8 cellular contexts compared by ENCODE assay signal in the genomic region with DNA sequence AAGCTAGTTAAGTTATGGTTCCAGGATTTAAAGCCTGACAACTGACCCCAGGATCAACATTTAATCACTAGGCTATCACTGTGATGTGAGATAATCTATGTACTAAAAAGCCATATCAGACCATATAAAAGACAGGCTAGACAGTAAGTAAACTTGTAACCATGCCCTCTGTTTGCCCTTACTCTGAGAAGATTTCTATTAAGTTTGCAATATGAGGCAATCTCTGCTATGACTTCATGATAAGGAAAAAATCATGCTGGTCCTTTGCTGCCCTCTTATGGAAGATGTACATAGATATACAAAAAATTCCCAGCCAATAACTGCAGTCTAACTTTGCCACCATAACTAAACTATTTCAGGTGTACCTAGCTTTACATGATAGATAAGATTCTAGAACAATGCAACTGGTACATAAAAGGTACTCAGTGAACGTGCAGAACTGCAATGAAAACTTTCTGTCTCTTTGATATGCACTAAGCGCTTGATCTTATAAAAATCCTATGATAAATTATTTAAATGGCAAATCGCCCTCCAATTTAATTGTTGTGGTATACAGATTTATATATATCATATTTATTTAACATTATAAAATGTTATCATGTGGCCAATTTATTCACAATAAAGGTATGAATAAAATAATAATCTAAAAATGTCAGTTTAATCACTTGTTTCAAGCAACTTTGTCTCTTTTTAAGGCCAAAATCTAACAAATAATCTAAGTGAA.
DNase-seq lines count a peak whose midpoint lies in the region; ATAC-seq and TF ChIP-seq lines count a peak whose summit lies in the region.

No MANE protein-coding gene starts in this region.

- peaks cover 7% of the 10 kb centered on the region for H3K9me3 Mint-ChIP-seq in osteocyte (ENCODE audit: unreplicated experiment)

- ATAC-seq in SK-N-SH treated with all-trans-retinoic acid at 6 μM for 48 hours: peak; percentile 91
- no peak for ATAC-seq in GM18502 (IDR thresholded peaks at IDR 0.05; ENCODE audit: poor library complexity, unreplicated experiment)

- no peaks in the 10 kb centered on the region for H3K9me2 ChIP-seq in MM.1S (replicated peaks; ENCODE audit: insufficient read depth, low read length)

- no peak overlapping the region for H3K4me3 Mint-ChIP-seq in osteocyte (ENCODE audit: unreplicated experiment)

- peaks cover 3% of the 10 kb centered on the region; the same call in 1 of the 2 replicates for H3F3A ChIP-seq in MM.1S (ENCODE audit: insufficient read depth, low read length)

- H3K4me3 ChIP-seq in MM.1S (ENCODE audit: low read length) (no peak overlapping the region), esophagus muscularis mucosa (no peak overlapping the region), MG63 (no peak overlapping the region)

- TF ChIP-seq CTCF in MM.1S (IDR thresholded peaks at IDR 0.05; ENCODE audit: low read length) (peak; percentile 61), esophagus muscularis mucosa (IDR thresholded peaks at IDR 0.05) (peak; percentile 51 to 55 (median 52)), osteocyte (IDR thresholded peaks at IDR 0.05) (peak; percentile 71)

- DNase-seq in NCI-H2081 (lab: John Stamatoyannopoulos, UW) (peak; percentile 35 to 62), NCI-H2081 treated with DMSO at 0.1 percent for 48 hours (lab: John Stamatoyannopoulos, UW) (no peak), MM.1S (peak; percentile 58), esophagus muscularis mucosa (ENCODE audit: extremely low spot score) (no peak), osteocyte (ENCODE audit: extremely low spot score, unreplicated experiment) (no peak), MG63 (no peak)

- H3K36me3 ChIP-seq in MM.1S (replicated peaks; ENCODE audit: insufficient read depth, low read length): no peaks in the 10 kb centered on the region; the same call in 1 of the 2 replicates
- peaks cover 0 to 1% (median 0%) of the 10 kb centered on the region in 4 donors for H3K36me3 ChIP-seq in esophagus muscularis mucosa
- H3K36me3 ChIP-seq in MG63: no peaks in the 10 kb centered on the region; the same call in 1 of the 2 replicates

- 72% methylated on average over 3 of the region's 3 CpGs for WGBS in esophagus muscularis mucosa

- TF ChIP-seq POLR2A in esophagus muscularis mucosa (IDR thresholded peaks at IDR 0.05; ENCODE audit: low read depth): no peak

- no peaks in the 10 kb centered on the region for H3K27me3 ChIP-seq in MM.1S (replicated peaks; ENCODE audit: insufficient read depth, low read length)
- no peaks in the 10 kb centered on the region for H3K27me3 ChIP-seq in esophagus muscularis mucosa
- no peaks in the 10 kb centered on the region for H3K27me3 ChIP-seq in MG63

- no peaks in the 10 kb centered on the region for H3K27me3 Mint-ChIP-seq in osteocyte (ENCODE audit: unreplicated experiment)

- H3K4me1 Mint-ChIP-seq in osteocyte (ENCODE audit: unreplicated experiment): peaks cover 20% of the 10 kb centered on the region

- H3K9me3 ChIP-seq in MM.1S (replicated peaks; ENCODE audit: insufficient read depth, low read length): no peaks in the 10 kb centered on the region
- H3K9me3 ChIP-seq in esophagus muscularis mucosa: no peaks in the 10 kb centered on the region
- H3K9me3 ChIP-seq in MG63: no peaks in the 10 kb centered on the region

- intact Hi-C loops in esophagus muscularis mucosa (cut with DNase I): no loop called here

- no peak for TF ChIP-seq EP300 in esophagus muscularis mucosa (IDR thresholded peaks at IDR 0.05)

- H2AFZ ChIP-seq in MM.1S (ENCODE audit: low read length): no peak overlapping the region

- H3K27ac Mint-ChIP-seq in osteocyte (ENCODE audit: unreplicated experiment): peak overlapping the region; percentile 86

- H3K36me3 Mint-ChIP-seq in osteocyte (ENCODE audit: unreplicated experiment): peaks cover 16% of the 10 kb centered on the region

- no peaks in the 10 kb centered on the region for H4K20me1 ChIP-seq in MM.1S (ENCODE audit: insufficient read depth, low read length)

- H3K9ac ChIP-seq in MM.1S (ENCODE audit: low read length): no peak overlapping the region

- no peak overlapping the region for H3K4me2 ChIP-seq in MM.1S (ENCODE audit: low read depth, low read length)

- H3K4me1 ChIP-seq in MM.1S (ENCODE audit: low read length) (peaks cover 12% of the 10 kb centered on the region; the same call in 1 of the 2 replicates), esophagus muscularis mucosa (peaks cover 6 to 20% (median 16%) of the 10 kb centered on the region in 4 donors)

- H3K27ac ChIP-seq in MM.1S (ENCODE audit: low read length) (no peak overlapping the region), esophagus muscularis mucosa (replicated peaks in 1 of 4) (peak overlapping the region in 3 of 4 donors; percentile 12 to 57 (median 38))

- H3K79me2 ChIP-seq in MM.1S (ENCODE audit: low read length): peaks cover 20% of the 10 kb centered on the region

TF ChIP-seq in SK-N-SH treated with all-trans-retinoic acid at 6 μM for 48 hours, 23 proteins besides CTCF, POLR2A, EP300 and RAD21:
- TF ChIP-seq ISL1 (CRISPR knock-in tag; IDR thresholded peaks at IDR 0.05) (peak; percentile 33; the same call in 1 of the 2 replicates), ZFP3 (CRISPR knock-in tag; IDR thresholded peaks at IDR 0.05) (0 out of 2 replicates have a peak, but pooled peaks have one; percentile 43)
- TF ChIP-seq, protein P1, sequence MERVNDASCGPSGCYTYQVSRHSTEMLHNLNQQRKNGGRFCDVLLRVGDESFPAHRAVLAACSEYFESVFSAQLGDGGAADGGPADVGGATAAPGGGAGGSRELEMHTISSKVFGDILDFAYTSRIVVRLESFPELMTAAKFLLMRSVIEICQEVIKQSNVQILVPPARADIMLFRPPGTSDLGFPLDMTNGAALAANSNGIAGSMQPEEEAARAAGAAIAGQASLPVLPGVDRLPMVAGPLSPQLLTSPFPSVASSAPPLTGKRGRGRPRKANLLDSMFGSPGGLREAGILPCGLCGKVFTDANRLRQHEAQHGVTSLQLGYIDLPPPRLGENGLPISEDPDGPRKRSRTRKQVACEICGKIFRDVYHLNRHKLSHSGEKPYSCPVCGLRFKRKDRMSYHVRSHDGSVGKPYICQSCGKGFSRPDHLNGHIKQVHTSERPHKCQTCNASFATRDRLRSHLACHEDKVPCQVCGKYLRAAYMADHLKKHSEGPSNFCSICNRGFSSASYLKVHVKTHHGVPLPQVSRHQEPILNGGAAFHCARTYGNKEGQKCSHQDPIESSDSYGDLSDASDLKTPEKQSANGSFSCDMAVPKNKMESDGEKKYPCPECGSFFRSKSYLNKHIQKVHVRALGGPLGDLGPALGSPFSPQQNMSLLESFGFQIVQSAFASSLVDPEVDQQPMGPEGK (CRISPR knock-in tag; IDR thresholded peaks at IDR 0.05; ENCODE audit: borderline replicate concordance): no peak

Comparison
In these comparisons a context has a peak if more than half of its experiments do, and no peak if none do; other contexts are left out.
1. DNase-seq: peak in NCI-H2081 (2 of 2) and MM.1S (single experiment); none in NCI-H2081 treated with DMSO at 0.1 percent for 48 hours (single experiment), esophagus muscularis mucosa (single experiment), osteocyte (single experiment) and MG63 (single experiment).
2. Peak in every context shown above with its lines, with median percentiles within 50 percentile points of each other: CTCF ChIP-seq.